9 cellular contexts compared by ENCODE assay signal in the genomic region with DNA sequence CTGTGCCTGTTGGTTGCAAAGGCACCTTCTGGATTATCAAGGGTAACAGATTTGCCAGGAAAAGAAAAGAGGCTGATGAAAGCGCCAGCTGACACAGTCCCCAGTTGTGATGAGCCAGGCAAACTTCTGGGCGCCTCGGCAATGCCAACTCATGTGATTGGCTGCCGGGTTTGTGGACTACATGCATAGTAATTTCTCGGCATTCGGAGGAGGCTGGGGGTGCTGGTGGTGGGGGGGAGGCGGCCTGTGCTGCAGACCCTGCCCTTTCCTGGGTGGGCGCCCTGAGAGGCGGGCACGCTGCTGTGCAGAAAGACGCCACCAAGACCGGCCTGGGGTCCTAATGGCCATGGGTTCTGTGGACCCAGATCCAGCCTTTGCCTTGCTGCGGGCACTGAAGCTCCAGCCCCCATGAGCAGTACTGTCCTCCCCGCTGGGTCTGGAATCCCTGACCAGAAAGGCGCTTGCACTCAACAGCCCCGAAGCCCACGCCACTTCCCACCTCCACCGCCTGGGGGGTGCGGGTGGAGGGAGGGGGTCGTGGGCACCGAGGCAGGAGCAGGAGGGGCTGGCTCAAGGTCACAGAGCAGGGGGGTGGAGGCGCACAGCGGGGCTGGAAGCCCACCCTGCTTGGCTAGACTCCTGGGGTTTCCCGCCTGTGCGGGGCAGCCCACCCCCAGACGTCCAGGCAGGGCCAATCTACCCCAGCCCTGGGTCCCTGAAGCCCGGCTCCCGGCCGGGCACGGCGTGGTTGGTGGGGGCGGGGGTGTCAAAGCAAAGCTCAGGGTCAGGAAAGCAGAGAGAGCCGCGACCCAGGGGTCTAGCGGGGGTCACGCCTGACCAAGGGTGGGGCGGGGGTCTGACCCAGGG.
A peak's percentile ranks its signal among the peaks of the same experiment; 100 is the strongest.
DNase-seq lines count a peak whose midpoint lies in the region; ATAC-seq and TF ChIP-seq lines count a peak whose summit lies in the region.
"Had no signal": no experiment of that assay in that cellular context is flagged by ENCODE, and none has a peak within 500 bp of the region (broad histone marks: within the 10 kb centered on the region; RNA-seq: fewer than 3 reads in every experiment).

No MANE protein-coding gene starts in this region.

- peak overlapping the region; percentile 66 to 81 for H3K4me3 Mint-ChIP-seq in stimulated activated naive B cell treated with anti-CD40 and anti-IgM and Interleukin-4, amounts not matched to agents 10 μg/mL and 1 μg/mL and 100 μg/mL, for 72 hours

- peaks cover 4 to 8% of the 10 kb centered on the region in 2 donors for H3K27me3 Mint-ChIP-seq in stimulated activated naive B cell treated with anti-CD40 and anti-IgM and Interleukin-4, amounts not matched to agents 10 μg/mL and 1 μg/mL and 100 μg/mL, for 72 hours

- H3K27me3 ChIP-seq in iPS-18a (ENCODE audit: control insufficient read depth, insufficient read depth, low read length) = peaks cover 11% of the 10 kb centered on the region

- ATAC-seq in stimulated activated naive B cell treated with anti-CD40 and anti-IgM and Interleukin-4, amounts not matched to agents 10 μg/mL and 1 μg/mL and 100 μg/mL, for 72 hours (replicated peaks) = peak; percentile 46 to 57
- ATAC-seq in GM18505 (IDR thresholded peaks at IDR 0.05; ENCODE audit: unreplicated experiment) (no peak), GM21825 (IDR thresholded peaks at IDR 0.05; ENCODE audit: unreplicated experiment) (no peak)

- H3K4me1 Mint-ChIP-seq in stimulated activated naive B cell treated with anti-CD40 and anti-IgM and Interleukin-4, amounts not matched to agents 10 μg/mL and 1 μg/mL and 100 μg/mL, for 72 hours = peaks cover 19 to 34% of the 10 kb centered on the region in 2 donors

- no peaks in the 10 kb centered on the region for H3K36me3 ChIP-seq in iPS-18a (ENCODE audit: control insufficient read depth, low read depth, low read length)

- TF ChIP-seq POLR2A in GM18505 (IDR thresholded peaks at IDR 0.05; ENCODE audit: borderline replicate concordance, extremely low read depth, insufficient read depth, insufficient read length) = no peak

- peaks cover 9% of the 10 kb centered on the region in 2 donors for H3K36me3 Mint-ChIP-seq in stimulated activated naive B cell treated with anti-CD40 and anti-IgM and Interleukin-4, amounts not matched to agents 10 μg/mL and 1 μg/mL and 100 μg/mL, for 72 hours

- H3K4me1 ChIP-seq in iPS-18a (ENCODE audit: control insufficient read depth, low read depth, low read length) = peaks cover 6% of the 10 kb centered on the region

- H3K9me3 Mint-ChIP-seq in stimulated activated naive B cell treated with anti-CD40 and anti-IgM and Interleukin-4, amounts not matched to agents 10 μg/mL and 1 μg/mL and 100 μg/mL, for 72 hours = peaks cover 7% of the 10 kb centered on the region in 2 donors

- H3K27ac Mint-ChIP-seq in stimulated activated naive B cell treated with anti-CD40 and anti-IgM and Interleukin-4, amounts not matched to agents 10 μg/mL and 1 μg/mL and 100 μg/mL, for 72 hours = peak overlapping the region; percentile 62

- H3K4me3 ChIP-seq in iPS-18a (ENCODE audit: low read length) = peak overlapping the region; percentile 49

- H3K9me3 ChIP-seq in iPS-18a (ENCODE audit: control insufficient read depth, low read depth, low read length) = no peaks in the 10 kb centered on the region

- no peak overlapping the region for H3K27ac ChIP-seq in iPS-18a (ENCODE audit: low read length)

- DNase-seq in DMS 273 (lab: John Stamatoyannopoulos, UW; ENCODE audit: unreplicated experiment) (peak; percentile 75), DMS 273 treated with DMSO at 0.1 percent for 48 hours (lab: John Stamatoyannopoulos, UW) (no peak), anterior cingulate cortex (lab: John Stamatoyannopoulos, UW) (peak in 46 of 58 donors; percentile 15 to 79 (median 50)), NCI-H1930 (lab: John Stamatoyannopoulos, UW) (no peak)
- no peak for DNase-seq in stimulated activated naive B cell treated with anti-CD40 and anti-IgM and Interleukin-4, amounts not matched to agents 10 μg/mL and 1 μg/mL and 100 μg/mL, for 72 hours
- DNase-seq: 8988T had no signal

- no peak overlapping the region for H3K9ac ChIP-seq in iPS-18a (ENCODE audit: low read length)

Comparison
In these comparisons a context has a peak if more than half of its experiments do, and no peak if none do; other contexts are left out.
1. DNase-seq: peak in DMS 273 (single experiment) and anterior cingulate cortex (46 of 58); none in DMS 273 treated with DMSO at 0.1 percent for 48 hours (single experiment), stimulated activated naive B cell treated with anti-CD40 and anti-IgM and Interleukin-4, amounts not matched to agents 10 μg/mL and 1 μg/mL and 100 μg/mL, for 72 hours (single experiment) and NCI-H1930 (0 of 2).
2. ATAC-seq: peak in stimulated activated naive B cell treated with anti-CD40 and anti-IgM and Interleukin-4, amounts not matched to agents 10 μg/mL and 1 μg/mL and 100 μg/mL, for 72 hours (2 of 2); none in GM18505 (single experiment) and GM21825 (single experiment).